8 cellular contexts compared by ENCODE assay signal in genomic region chr10:70232155-70232858, GRCh38. TPM values are rescaled to one million over a fixed set of nuclear protein-coding genes. Genes with fewer than 3 reads are reported as not detected.
DNase-seq lines count a peak whose midpoint lies in the region; ATAC-seq and TF ChIP-seq lines count a peak whose summit lies in the region.

No MANE protein-coding gene starts in this region.

- H3K27ac ChIP-seq in VCaP (peak overlapping the region; percentile 89), cingulate gyrus (ENCODE audit: low read depth, low read length) (peak overlapping the region; percentile 60)

- ATAC-seq in left lobe of liver = peak; percentile 62

- DNase-seq in Caki2 (ENCODE audit: low read depth) = peak; percentile 42
- peak; percentile 15 for DNase-seq in KG1 (lab: John Stamatoyannopoulos, UW)
- DNase-seq in left lobe of liver (ENCODE audit: low spot score) = peak; percentile 74
- DNase-seq in stimulated activated CD4-positive, alpha-beta T cell treated with anti-CD3 and anti-CD28 coated beads, TNF-alpha, amount 100 ng/mL, for 24 hours (ENCODE audit: low read depth in 3 of 3) = peak; percentile 16 to 45 (median 39)
- DNase-seq in HPDE6-E6E7 (ENCODE audit: extremely low spot score) = no peak
- no peak for DNase-seq in NCI-H187 treated with DMSO at 0.1 percent for 48 hours (lab: John Stamatoyannopoulos, UW)

- no peak for TF ChIP-seq CTCF in VCaP (conservative IDR thresholded peaks at IDR 0.05)

- in situ Hi-C loops in Caki2 (cut with HindIII; ENCODE audit: low pct_unique_long_range_greater_than_20kb, low sequenced_read_pairs) = no loop called here

RNA-seq across cellular contexts. Expression of gene PPA1, which starts 0.9 kb away (rescaled TPM):
- total RNA-seq in Caki2 (2014; rRNA removed; shearing (Covaris generic); ENCODE audit: low replicate concordance) = 182 and 204 TPM in 2 replicates
- total RNA-seq in left lobe of liver = 59.1 TPM

RNA-seq across cellular contexts. Expression of gene NPFFR1, which starts 51.5 kb away (rescaled TPM):
- not detected in 2 replicates for total RNA-seq in Caki2 (2014; rRNA removed; shearing (Covaris generic); ENCODE audit: low replicate concordance)
- not detected for total RNA-seq in left lobe of liver

Comparison
In these comparisons a context has a peak if more than half of its experiments do, and no peak if none do; other contexts are left out.
1. DNase-seq: peak in Caki2 (single experiment), KG1 (single experiment), left lobe of liver (single experiment) and stimulated activated CD4-positive, alpha-beta T cell treated with anti-CD3 and anti-CD28 coated beads, TNF-alpha, amount 100 ng/mL, for 24 hours (3 of 3); none in HPDE6-E6E7 (single experiment) and NCI-H187 treated with DMSO at 0.1 percent for 48 hours (single experiment).